In the genomic region with DNA sequence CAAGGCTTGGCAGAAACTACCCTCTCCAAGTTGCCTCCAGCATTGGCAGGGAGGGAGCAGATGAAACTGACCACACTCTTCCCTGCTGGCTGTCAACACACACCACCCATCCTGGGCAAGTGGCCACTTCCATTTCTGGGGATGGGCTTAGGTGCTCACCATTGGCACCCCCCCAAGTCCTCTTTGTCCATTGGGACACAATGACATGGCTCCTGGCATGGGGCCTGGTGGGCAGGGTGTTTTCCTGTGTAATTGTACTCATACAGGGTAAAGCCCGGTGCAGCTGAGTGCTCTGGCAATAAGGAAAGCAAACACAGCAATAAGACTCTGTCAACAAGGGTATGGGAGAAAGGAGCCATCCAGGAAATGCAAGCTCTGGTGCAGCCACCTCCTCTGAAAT, we compare ENCODE assay signal across 15 cellular contexts. TPM values are rescaled to one million over a fixed set of nuclear protein-coding genes. Genes with fewer than 3 reads are reported as not detected.
DNase-seq lines count a peak whose midpoint lies in the region; ATAC-seq and TF ChIP-seq lines count a peak whose summit lies in the region.
"Had no signal": no experiment of that assay in that cellular context is flagged by ENCODE, and none has a peak within 500 bp of the region (broad histone marks: within the 10 kb centered on the region; RNA-seq: fewer than 3 reads in every experiment).

No MANE protein-coding gene starts in this region.

- H3K4me3 Mint-ChIP-seq in type B pancreatic cell = no peak overlapping the region
- H3K4me3 Mint-ChIP-seq: activated T-cell treated with anti-CD3 and anti-CD28 coated beads, Interleukin-2, amount 50 U/mL, for 4 hours; CD4-positive, CD25-positive, alpha-beta regulatory T cell; stimulated activated naive CD8-positive, alpha-beta T cell treated with anti-CD3 and anti-CD28 coated beads, Interleukin-15, amount 100 ng/mL, for 72 hours had no signal

- in situ Hi-C loops in T47D (cut with HindIII; ENCODE audit: low pct_unique_long_range_greater_than_20kb, low sequenced_read_pairs) = no loop called here

- DNase-seq in HuH-7 (ENCODE audit: low spot score) (peak; percentile 41), NCI-H2196 (lab: John Stamatoyannopoulos, UW; ENCODE audit: unreplicated experiment) (peak; percentile 98), T47D (ENCODE audit: low read depth in 1 of 2, low spot score in 1 of 2) (peak; percentile 70 to 98), sigmoid colon (peak; percentile 73), NCI-H524 treated with DMSO at 0.1 percent for 48 hours (lab: John Stamatoyannopoulos, UW) (no peak), type B pancreatic cell (ENCODE audit: extremely low spot score, unreplicated experiment) (no peak)
- no peak for DNase-seq in stimulated activated CD4-positive, alpha-beta T cell treated with anti-CD3 and anti-CD28 coated beads, Interleukin-15, amount 100 ng/mL, for 24 hours
- DNase-seq: activated T-cell treated with anti-CD3 and anti-CD28 coated beads, Interleukin-2, amount 50 U/mL, for 4 hours; CD4-positive, CD25-positive, alpha-beta regulatory T cell; head of caudate nucleus; SK-N-SH; stimulated activated CD4-positive, alpha-beta T cell treated with anti-CD3 and anti-CD28 coated beads, Interleukin-4, amount 100 ng/mL, for 1 hour; stimulated activated naive CD8-positive, alpha-beta T cell treated with anti-CD3 and anti-CD28 coated beads, Interleukin-15, amount 100 ng/mL, for 72 hours had no signal

- H3K27ac Mint-ChIP-seq in type B pancreatic cell = no peak overlapping the region
- H3K27ac Mint-ChIP-seq: CD4-positive, CD25-positive, alpha-beta regulatory T cell had no signal

- peak overlapping the region in 3 of 4 donors; percentile 1 to 64 (median 58) for H3K27ac ChIP-seq in sigmoid colon

- no peak for TF ChIP-seq POLR2A in sigmoid colon (IDR thresholded peaks at IDR 0.05)

- H3K4me1 ChIP-seq in sigmoid colon = peaks cover 0 to 20% (median 3%) of the 10 kb centered on the region in 4 donors

- intact Hi-C loops in sigmoid colon (cut with DNase I) = no loop called here

- H3K36me3 ChIP-seq in sigmoid colon = no peaks in the 10 kb centered on the region

- 8 to 29% methylated on average over 1 of the region's 1 CpG for WGBS in sigmoid colon, 2 donors

- no peak for TF ChIP-seq EP300 in sigmoid colon (IDR thresholded peaks at IDR 0.05)

- no peak for TF ChIP-seq CTCF in sigmoid colon (IDR thresholded peaks at IDR 0.05)
- TF ChIP-seq CTCF in type B pancreatic cell (conservative IDR thresholded peaks at IDR 0.05) = no peak

- peaks cover 6% of the 10 kb centered on the region for H3K27me3 Mint-ChIP-seq in type B pancreatic cell
- H3K27me3 Mint-ChIP-seq: CD4-positive, CD25-positive, alpha-beta regulatory T cell had no signal

- no peaks in the 10 kb centered on the region for H3K4me1 Mint-ChIP-seq in type B pancreatic cell (ENCODE audit: unreplicated experiment)
- H3K4me1 Mint-ChIP-seq: CD4-positive, CD25-positive, alpha-beta regulatory T cell had no signal

- H3K4me3 ChIP-seq in sigmoid colon = no peak overlapping the region

- no peaks in the 10 kb centered on the region for H3K9me3 ChIP-seq in sigmoid colon
- H3K9me3 ChIP-seq: SK-N-SH had no signal

- no peak for ATAC-seq in HG02678 (IDR thresholded peaks at IDR 0.05; ENCODE audit: unreplicated experiment)
- ATAC-seq: activated CD4-positive, CD25-positive, alpha-beta regulatory T cell treated with anti-CD3 and anti-CD28 coated beads, Interleukin-2, amount 50 U/mL, for 24 hours; activated T-cell treated with anti-CD3 and anti-CD28 coated beads, Interleukin-2, amount 50 U/mL, for 4 hours; stimulated activated naive CD8-positive, alpha-beta T cell treated with anti-CD3 and anti-CD28 coated beads, Interleukin-15, amount 100 ng/mL, for 72 hours had no signal

- H3K27me3 ChIP-seq in sigmoid colon = no peaks in the 10 kb centered on the region

- H3K9me3 Mint-ChIP-seq in type B pancreatic cell = no peaks in the 10 kb centered on the region
- H3K9me3 Mint-ChIP-seq: activated T-cell treated with anti-CD3 and anti-CD28 coated beads, Interleukin-2, amount 50 U/mL, for 4 hours; stimulated activated naive CD8-positive, alpha-beta T cell treated with anti-CD3 and anti-CD28 coated beads, Interleukin-15, amount 100 ng/mL, for 72 hours had no signal

- no peaks in the 10 kb centered on the region for H3K36me3 Mint-ChIP-seq in type B pancreatic cell
- H3K36me3 Mint-ChIP-seq: CD4-positive, CD25-positive, alpha-beta regulatory T cell had no signal

RNA-seq across cellular contexts. Expression of a gene that starts 22.6 kb away (rescaled TPM):
- total RNA-seq in sigmoid colon = 1 to 10 TPM; 1.7 to 9.2 (median 5.9) TPM
- polyA plus RNA-seq in sigmoid colon = 100 to 1,000 TPM in 1 of 3 donors, 10 to 100 TPM in 2; 46.8 to 212 (median 51.3) TPM
- 4.2 and 4.3 TPM in 2 replicates for total RNA-seq in type B pancreatic cell (ENCODE audit: low replicate concordance)
- total RNA-seq: activated T-cell treated with anti-CD3 and anti-CD28 coated beads, Interleukin-2, amount 50 U/mL, for 4 hours; CD4-positive, CD25-positive, alpha-beta regulatory T cell had no signal
- polyA plus RNA-seq: CD4-positive, CD25-positive, alpha-beta regulatory T cell; SK-N-SH had no signal

Comparison
In these comparisons a context has a peak if more than half of its experiments do, and no peak if none do; other contexts are left out.
1. DNase-seq: peak in HuH-7 (single experiment), NCI-H2196 (single experiment), T47D (2 of 2) and sigmoid colon (single experiment); none in NCI-H524 treated with DMSO at 0.1 percent for 48 hours (single experiment), type B pancreatic cell (single experiment) and stimulated activated CD4-positive, alpha-beta T cell treated with anti-CD3 and anti-CD28 coated beads, Interleukin-15, amount 100 ng/mL, for 24 hours (single experiment).